1 cellular context compared by ENCODE assay signal in the genomic region with DNA sequence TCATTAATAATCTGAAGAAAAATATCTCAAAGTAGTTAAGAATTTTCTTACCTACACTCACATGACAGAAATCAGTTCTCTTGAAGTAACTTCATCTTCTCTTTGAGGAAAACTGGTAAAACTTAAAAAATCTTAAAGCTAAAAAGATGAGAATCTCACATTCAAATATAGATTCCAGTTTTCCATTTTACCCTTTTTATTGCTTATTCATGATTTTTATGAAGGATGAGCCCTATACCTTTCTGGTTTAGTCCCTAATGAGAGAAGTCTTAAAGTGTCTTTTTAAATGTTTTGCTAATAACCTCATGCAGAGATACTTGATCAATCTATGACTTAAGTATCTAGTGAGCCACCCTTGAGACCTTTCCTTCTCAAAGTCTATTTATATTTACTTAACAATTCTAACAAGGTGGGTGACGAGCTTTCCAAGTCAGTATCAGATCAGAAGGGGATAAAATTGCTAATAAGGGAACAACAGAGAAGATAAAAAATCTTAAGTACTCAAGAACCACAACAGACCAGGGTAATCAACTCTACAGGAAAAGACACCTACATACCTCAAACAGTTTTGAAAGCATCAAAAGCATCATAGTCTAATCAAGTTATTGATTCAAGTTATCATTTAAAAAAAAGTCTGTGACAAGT.
TF ChIP-seq lines count a peak whose summit lies in the region.

No MANE protein-coding gene starts in this region.

TF ChIP-seq in SK-N-SH, 30 proteins besides CTCF, POLR2A, EP300 and RAD21 (continued from another document):
- TF ChIP-seq, protein P1, sequence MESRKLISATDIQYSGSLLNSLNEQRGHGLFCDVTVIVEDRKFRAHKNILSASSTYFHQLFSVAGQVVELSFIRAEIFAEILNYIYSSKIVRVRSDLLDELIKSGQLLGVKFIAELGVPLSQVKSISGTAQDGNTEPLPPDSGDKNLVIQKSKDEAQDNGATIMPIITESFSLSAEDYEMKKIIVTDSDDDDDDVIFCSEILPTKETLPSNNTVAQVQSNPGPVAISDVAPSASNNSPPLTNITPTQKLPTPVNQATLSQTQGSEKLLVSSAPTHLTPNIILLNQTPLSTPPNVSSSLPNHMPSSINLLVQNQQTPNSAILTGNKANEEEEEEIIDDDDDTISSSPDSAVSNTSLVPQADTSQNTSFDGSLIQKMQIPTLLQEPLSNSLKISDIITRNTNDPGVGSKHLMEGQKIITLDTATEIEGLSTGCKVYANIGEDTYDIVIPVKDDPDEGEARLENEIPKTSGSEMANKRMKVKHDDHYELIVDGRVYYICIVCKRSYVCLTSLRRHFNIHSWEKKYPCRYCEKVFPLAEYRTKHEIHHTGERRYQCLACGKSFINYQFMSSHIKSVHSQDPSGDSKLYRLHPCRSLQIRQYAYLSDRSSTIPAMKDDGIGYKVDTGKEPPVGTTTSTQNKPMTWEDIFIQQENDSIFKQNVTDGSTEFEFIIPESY (IDR thresholded peaks at IDR 0.05; ENCODE audit: borderline replicate concordance, low read depth), result no peak
- no peak for TF ChIP-seq EZH2phosphoT487 (IDR thresholded peaks at IDR 0.05; ENCODE audit: borderline replicate concordance, low read depth)
- TF ChIP-seq, protein P2, sequence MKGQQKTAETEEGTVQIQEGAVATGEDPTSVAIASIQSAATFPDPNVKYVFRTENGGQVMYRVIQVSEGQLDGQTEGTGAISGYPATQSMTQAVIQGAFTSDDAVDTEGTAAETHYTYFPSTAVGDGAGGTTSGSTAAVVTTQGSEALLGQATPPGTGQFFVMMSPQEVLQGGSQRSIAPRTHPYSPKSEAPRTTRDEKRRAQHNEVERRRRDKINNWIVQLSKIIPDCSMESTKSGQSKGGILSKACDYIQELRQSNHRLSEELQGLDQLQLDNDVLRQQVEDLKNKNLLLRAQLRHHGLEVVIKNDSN (IDR thresholded peaks at IDR 0.05; ENCODE audit: borderline replicate concordance, low read depth), result no peak
- no peak for TF ChIP-seq RXRA (IDR thresholded peaks at IDR 0.05; ENCODE audit: borderline replicate concordance, low read depth)
- no peak for TF ChIP-seq TCF12 (IDR thresholded peaks at IDR 0.05)
- TF ChIP-seq, protein P3, sequence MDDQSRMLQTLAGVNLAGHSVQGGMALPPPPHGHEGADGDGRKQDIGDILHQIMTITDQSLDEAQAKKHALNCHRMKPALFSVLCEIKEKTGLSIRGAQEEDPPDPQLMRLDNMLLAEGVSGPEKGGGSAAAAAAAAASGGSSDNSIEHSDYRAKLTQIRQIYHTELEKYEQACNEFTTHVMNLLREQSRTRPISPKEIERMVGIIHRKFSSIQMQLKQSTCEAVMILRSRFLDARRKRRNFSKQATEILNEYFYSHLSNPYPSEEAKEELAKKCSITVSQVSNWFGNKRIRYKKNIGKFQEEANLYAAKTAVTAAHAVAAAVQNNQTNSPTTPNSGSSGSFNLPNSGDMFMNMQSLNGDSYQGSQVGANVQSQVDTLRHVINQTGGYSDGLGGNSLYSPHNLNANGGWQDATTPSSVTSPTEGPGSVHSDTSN (IDR thresholded peaks at IDR 0.05), result no peak
- no peak for TF ChIP-seq NRF1 (IDR thresholded peaks at IDR 0.05; ENCODE audit: low read depth, low read length)
- no peak for TF ChIP-seq FOXM1 (IDR thresholded peaks at IDR 0.05; ENCODE audit: low read depth)
- TF ChIP-seq SMC3 (IDR thresholded peaks at IDR 0.05; ENCODE audit: low read depth, low read length), result no peak
- TF ChIP-seq, protein P4, sequence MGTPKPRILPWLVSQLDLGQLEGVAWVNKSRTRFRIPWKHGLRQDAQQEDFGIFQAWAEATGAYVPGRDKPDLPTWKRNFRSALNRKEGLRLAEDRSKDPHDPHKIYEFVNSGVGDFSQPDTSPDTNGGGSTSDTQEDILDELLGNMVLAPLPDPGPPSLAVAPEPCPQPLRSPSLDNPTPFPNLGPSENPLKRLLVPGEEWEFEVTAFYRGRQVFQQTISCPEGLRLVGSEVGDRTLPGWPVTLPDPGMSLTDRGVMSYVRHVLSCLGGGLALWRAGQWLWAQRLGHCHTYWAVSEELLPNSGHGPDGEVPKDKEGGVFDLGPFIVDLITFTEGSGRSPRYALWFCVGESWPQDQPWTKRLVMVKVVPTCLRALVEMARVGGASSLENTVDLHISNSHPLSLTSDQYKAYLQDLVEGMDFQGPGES (IDR thresholded peaks at IDR 0.05; ENCODE audit: low read depth, low read length), result no peak
